ENCODE assay signal across 18 cellular contexts in genomic region chr7:469591-469961, GRCh38. TPM values are rescaled to one million over a fixed set of nuclear protein-coding genes. Genes with fewer than 3 reads are reported as not detected.
DNase-seq lines count a peak whose midpoint lies in the region; ATAC-seq, FAIRE-seq and TF ChIP-seq lines count a peak whose summit lies in the region.
"Had no signal": no experiment of that assay in that cellular context is flagged by ENCODE, and none has a peak within 500 bp of the region (broad histone marks: within the 10 kb centered on the region; RNA-seq: fewer than 3 reads in every experiment).

No MANE protein-coding gene starts in this region.

- H3K36me3 ChIP-seq in astrocyte (ENCODE audit: insufficient read depth, low read length) (no peaks in the 10 kb centered on the region), skeletal muscle tissue (ENCODE audit: control insufficient read depth in 3 of 3, insufficient read depth in 3 of 3, low read length in 3 of 3) (no peaks in the 10 kb centered on the region)

- no peak for TF ChIP-seq CTCF in astrocyte (IDR thresholded peaks at IDR 0.05; ENCODE audit: insufficient read depth, low read depth, low read length)
- no peak for TF ChIP-seq CTCF in natural killer cell (IDR thresholded peaks at IDR 0.05)

- peak overlapping the region; percentile 32 for H3K4me2 ChIP-seq in astrocyte (ENCODE audit: low read length)
- H3K4me2 ChIP-seq: hepatocyte had no signal

- H3K9me3 Mint-ChIP-seq in astrocyte (ENCODE audit: unreplicated experiment), result peaks cover 18% of the 10 kb centered on the region
- H3K9me3 Mint-ChIP-seq in natural killer cell, result peaks cover 12 to 14% of the 10 kb centered on the region in 2 donors
- H3K9me3 Mint-ChIP-seq in stimulated activated memory B cell treated with anti-CD40 and anti-IgM and Interleukin-4, amounts not matched to agents 10 μg/mL and 1 μg/mL and 100 μg/mL, for 72 hours, result peaks cover 21% of the 10 kb centered on the region

- no peaks in the 10 kb centered on the region for H3K79me2 ChIP-seq in astrocyte (ENCODE audit: insufficient read depth, low read length)
- H3K79me2 ChIP-seq: hepatocyte had no signal

- H3K4me1 Mint-ChIP-seq in astrocyte (ENCODE audit: low read depth, unreplicated experiment) (peaks cover 14% of the 10 kb centered on the region), natural killer cell (peaks cover 18 to 27% of the 10 kb centered on the region in 2 donors)
- H3K4me1 Mint-ChIP-seq in stimulated activated memory B cell treated with anti-CD40 and anti-IgM and Interleukin-4, amounts not matched to agents 10 μg/mL and 1 μg/mL and 100 μg/mL, for 72 hours, result no peaks in the 10 kb centered on the region

- no peak for FAIRE-seq in astrocyte (lab: Jason Lieb, UNC)
- FAIRE-seq: RCC 7860 had no signal

- H3K27me3 ChIP-seq in astrocyte (ENCODE audit: insufficient read depth, low read length), result no peaks in the 10 kb centered on the region
- peaks cover 0 to 11% (median 0%) of the 10 kb centered on the region in 3 donors for H3K27me3 ChIP-seq in skeletal muscle tissue (ENCODE audit: control insufficient read depth in 3 of 3, insufficient read depth in 3 of 3, low read length in 3 of 3)
- H3K27me3 ChIP-seq: hepatocyte had no signal

- peaks cover 25% of the 10 kb centered on the region for H3K4me1 ChIP-seq in astrocyte (ENCODE audit: insufficient read depth, low read length)
- H3K4me1 ChIP-seq in skeletal muscle tissue (ENCODE audit: control insufficient read depth in 3 of 3, insufficient read depth in 3 of 3, low read length in 3 of 3), result peaks cover 29 to 37% (median 34%) of the 10 kb centered on the region in 3 donors

- H3K36me3 Mint-ChIP-seq in astrocyte (ENCODE audit: low read depth, unreplicated experiment) (peaks cover 2% of the 10 kb centered on the region), natural killer cell (no peaks in the 10 kb centered on the region)
- no peaks in the 10 kb centered on the region for H3K36me3 Mint-ChIP-seq in stimulated activated memory B cell treated with anti-CD40 and anti-IgM and Interleukin-4, amounts not matched to agents 10 μg/mL and 1 μg/mL and 100 μg/mL, for 72 hours

- H3K4me3 Mint-ChIP-seq in astrocyte (ENCODE audit: unreplicated experiment), result no peak overlapping the region
- no peak overlapping the region for H3K4me3 Mint-ChIP-seq in natural killer cell
- no peak overlapping the region for H3K4me3 Mint-ChIP-seq in stimulated activated memory B cell treated with anti-CD40 and anti-IgM and Interleukin-4, amounts not matched to agents 10 μg/mL and 1 μg/mL and 100 μg/mL, for 72 hours
- H3K4me3 Mint-ChIP-seq: activated CD4-positive, alpha-beta memory T cell treated with anti-CD3 and anti-CD28 coated beads, Interleukin-2, amount 10 ng/mL, durations not matched to agents 7 days and 5 days; CD4-positive, alpha-beta T cell; effector memory CD8-positive, alpha-beta T cell had no signal

- H4K20me1 ChIP-seq in astrocyte (ENCODE audit: insufficient read depth, low read length), result no peaks in the 10 kb centered on the region

- H3K27ac ChIP-seq in astrocyte (ENCODE audit: low read depth, low read length) (no peak overlapping the region), skeletal muscle tissue (ENCODE audit: low read depth, low read length) (peak overlapping the region; percentile 25)
- H3K27ac ChIP-seq: hepatocyte had no signal

- H3K27me3 Mint-ChIP-seq in astrocyte (ENCODE audit: low read depth, unreplicated experiment), result peaks cover 4% of the 10 kb centered on the region
- H3K27me3 Mint-ChIP-seq in natural killer cell (ENCODE audit: low read depth in 2 of 2), result no peaks in the 10 kb centered on the region
- peaks cover 14% of the 10 kb centered on the region for H3K27me3 Mint-ChIP-seq in stimulated activated memory B cell treated with anti-CD40 and anti-IgM and Interleukin-4, amounts not matched to agents 10 μg/mL and 1 μg/mL and 100 μg/mL, for 72 hours
- H3K27me3 Mint-ChIP-seq: activated CD4-positive, alpha-beta memory T cell treated with anti-CD3 and anti-CD28 coated beads, Interleukin-2, amount 10 ng/mL, durations not matched to agents 7 days and 5 days; CD4-positive, alpha-beta T cell had no signal

- H3K27ac Mint-ChIP-seq in astrocyte (ENCODE audit: unreplicated experiment) (no peak overlapping the region), natural killer cell (peak overlapping the region; percentile 88 to 94)
- H3K27ac Mint-ChIP-seq in stimulated activated memory B cell treated with anti-CD40 and anti-IgM and Interleukin-4, amounts not matched to agents 10 μg/mL and 1 μg/mL and 100 μg/mL, for 72 hours, result no peak overlapping the region
- H3K27ac Mint-ChIP-seq: activated CD4-positive, alpha-beta memory T cell treated with anti-CD3 and anti-CD28 coated beads, Interleukin-2, amount 10 ng/mL, durations not matched to agents 7 days and 5 days; CD4-positive, alpha-beta T cell had no signal

- no peak overlapping the region for H3K9ac ChIP-seq in astrocyte (ENCODE audit: low read length)
- H3K9ac ChIP-seq in skeletal muscle tissue (ENCODE audit: low read depth in 1 of 3, low read length in 3 of 3), result no peak overlapping the region

- H3K9me3 ChIP-seq in astrocyte (ENCODE audit: insufficient read depth, low read depth, low read length) (peaks cover 3% of the 10 kb centered on the region), skeletal muscle tissue (ENCODE audit: control insufficient read depth in 3 of 3, low read length in 3 of 3) (peaks cover 0 to 5% (median 0%) of the 10 kb centered on the region in 3 donors)

- no peak overlapping the region for H3K4me3 ChIP-seq in astrocyte (ENCODE audit: insufficient read depth, low read depth, low read length)
- H3K4me3 ChIP-seq in skeletal muscle tissue (ENCODE audit: low read length in 3 of 3), result no peak overlapping the region
- H3K4me3 ChIP-seq: hepatocyte had no signal

- no peak for ATAC-seq in natural killer cell
- no peak for ATAC-seq in stimulated activated memory B cell treated with anti-CD40 and anti-IgM and Interleukin-4, amounts not matched to agents 10 μg/mL and 1 μg/mL and 100 μg/mL, for 72 hours
- ATAC-seq: effector memory CD8-positive, alpha-beta T cell; stimulated activated naive CD8-positive, alpha-beta T cell treated with anti-CD3 and anti-CD28 coated beads, Interleukin-15, Interleukin-2, amounts not matched to agents 100 U/mL and 50 U/mL, for 24 hours had no signal

- intact Hi-C loops in natural killer cell (cut with micrococcal nuclease), result loop anchor here (5.0 kb wide), 1 partner anchor 133 kb away; no protein-coding TSS in a partner anchor

- DNase-seq in activated effector memory CD4-positive, alpha-beta T cell treated with anti-CD3 and anti-CD28 coated beads, Interleukin-2, amount 50 U/mL, for 16 hours, result peak; percentile 50
- DNase-seq in activated effector memory CD4-positive, alpha-beta T cell treated with Interleukin-2 at 50 U/mL for 16 hours, result no peak
- DNase-seq in astrocyte (ENCODE audit: low read depth) (no peak), natural killer cell (no peak), NOMO-1 treated with dmso at 0.1 percent for 144 hours (lab: John Stamatoyannopoulos, UW; ENCODE audit: unreplicated experiment) (no peak), NCI-H526 (lab: John Stamatoyannopoulos, UW) (no peak)
- DNase-seq: activated CD4-positive, alpha-beta memory T cell treated with anti-CD3 and anti-CD28 coated beads, Interleukin-2, amount 10 ng/mL, durations not matched to agents 7 days and 5 days; amniotic stem cell; CD4-positive, alpha-beta T cell; DMS79 treated with DMSO at 0.1 percent for 48 hours; effector memory CD8-positive, alpha-beta T cell; NCI-H1417; NCI-H2171 treated with DMSO at 0.1 percent for 48 hours; stimulated activated naive CD8-positive, alpha-beta T cell treated with anti-CD3 and anti-CD28 coated beads, Interleukin-15, Interleukin-2, amounts not matched to agents 100 U/mL and 50 U/mL, for 24 hours had no signal

- no peak overlapping the region for H2AFZ ChIP-seq in astrocyte (ENCODE audit: low read depth, low read length)
- H2AFZ ChIP-seq: hepatocyte had no signal

RNA-seq across cellular contexts. Expression of gene PDGFA, which starts 50.1 kb away (rescaled TPM):
- total RNA-seq in astrocyte (47.1 and 52.9 TPM in 2 replicates), natural killer cell (1 to 10 TPM in 2 of 3 donors, under 1 TPM in 1; 0.86 to 2.0 (median 1.5) TPM), skeletal muscle tissue (44.4 TPM)

Comparison
In these comparisons a context has a peak if more than half of its experiments do, and no peak if none do; other contexts are left out.
1. H3K27ac Mint-ChIP-seq: peak in natural killer cell (2 of 2); none in astrocyte (single experiment) and stimulated activated memory B cell treated with anti-CD40 and anti-IgM and Interleukin-4, amounts not matched to agents 10 μg/mL and 1 μg/mL and 100 μg/mL, for 72 hours (single experiment).
2. RNA of gene PDGFA, which starts 50.1 kb away (total RNA-seq): 47.1 to 52.9 TPM in astrocyte and 44.4 TPM in skeletal muscle tissue (single experiment); 0.86 to 2.0 TPM in natural killer cell; every median in the first group is over 10 times any median in the second.